Comparison of ENCODE assay signal across 1 cellular context in the genomic region with DNA sequence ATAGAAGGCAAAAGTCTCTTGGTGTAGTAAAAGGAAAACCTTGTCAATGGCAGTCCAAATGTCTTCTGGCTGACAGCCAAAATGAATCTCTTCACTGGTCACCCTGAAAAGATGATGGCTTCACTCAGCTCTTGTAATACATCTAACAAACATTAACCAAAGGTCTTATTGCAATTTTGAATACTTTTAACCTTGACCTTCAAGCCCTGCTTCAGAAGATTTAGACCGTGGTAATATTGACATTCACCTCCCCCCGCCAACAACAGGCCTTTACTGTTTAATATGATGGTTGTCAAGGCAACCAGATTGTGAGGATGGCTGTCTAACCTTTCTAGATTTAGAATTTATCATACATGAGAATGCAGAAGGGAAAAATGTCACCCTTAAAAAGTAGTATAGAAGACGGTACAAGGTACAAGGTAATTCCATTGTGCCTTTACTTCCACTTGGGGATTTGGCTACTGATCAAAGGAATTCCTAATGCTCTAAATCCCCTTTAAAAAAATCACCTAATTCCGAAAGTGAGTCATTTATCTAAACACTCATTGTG.
A peak's percentile ranks its signal among the peaks of the same experiment; 100 is the strongest.
TF ChIP-seq lines count a peak whose summit lies in the region.

No MANE protein-coding gene starts in this region.

TF ChIP-seq in HepG2, 621 proteins besides CTCF, POLR2A, EP300 and RAD21 (continued from another document and continues in another):
- TF ChIP-seq, protein P1, sequence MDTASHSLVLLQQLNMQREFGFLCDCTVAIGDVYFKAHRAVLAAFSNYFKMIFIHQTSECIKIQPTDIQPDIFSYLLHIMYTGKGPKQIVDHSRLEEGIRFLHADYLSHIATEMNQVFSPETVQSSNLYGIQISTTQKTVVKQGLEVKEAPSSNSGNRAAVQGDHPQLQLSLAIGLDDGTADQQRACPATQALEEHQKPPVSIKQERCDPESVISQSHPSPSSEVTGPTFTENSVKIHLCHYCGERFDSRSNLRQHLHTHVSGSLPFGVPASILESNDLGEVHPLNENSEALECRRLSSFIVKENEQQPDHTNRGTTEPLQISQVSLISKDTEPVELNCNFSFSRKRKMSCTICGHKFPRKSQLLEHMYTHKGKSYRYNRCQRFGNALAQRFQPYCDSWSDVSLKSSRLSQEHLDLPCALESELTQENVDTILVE (CRISPR knock-in tag; IDR thresholded peaks at IDR 0.05), result peak; percentile 62; the same call in 1 of the 2 replicates
- TF ChIP-seq ZNF30 (CRISPR knock-in tag; IDR thresholded peaks at IDR 0.05) (no peak), U2AF2 (IDR thresholded peaks at IDR 0.05; ENCODE audit: low read depth, low read length) (no peak), KDM4B (CRISPR knock-in tag; IDR thresholded peaks at IDR 0.05) (no peak; the same call in 1 of the 2 replicates), TOPORS (CRISPR knock-in tag; IDR thresholded peaks at IDR 0.05) (no peak), SAFB2 (CRISPR knock-in tag; IDR thresholded peaks at IDR 0.05; ENCODE audit: borderline replicate concordance, low read depth) (no peak), PHF20 (CRISPR knock-in tag; IDR thresholded peaks at IDR 0.05) (no peak), SSRP1 (CRISPR knock-in tag; IDR thresholded peaks at IDR 0.05) (no peak), SCMH1 (CRISPR knock-in tag; IDR thresholded peaks at IDR 0.05; ENCODE audit: borderline replicate concordance) (no peak), ZNF160 (CRISPR knock-in tag; IDR thresholded peaks at IDR 0.05) (no peak), POLR2AphosphoS5 (IDR thresholded peaks at IDR 0.05; ENCODE audit: low read depth, low read length) (no peak), HOXA5 (CRISPR knock-in tag; IDR thresholded peaks at IDR 0.05) (peak; percentile 65; the same call in 1 of the 2 replicates), SMARCC2 (IDR thresholded peaks at IDR 0.05) (no peak), MAFG (CRISPR knock-in tag; IDR thresholded peaks at IDR 0.05) (no peak), ZBTB1 (CRISPR knock-in tag; IDR thresholded peaks at IDR 0.05; ENCODE audit: borderline replicate concordance) (no peak), ZNF235 (CRISPR knock-in tag; IDR thresholded peaks at IDR 0.05; ENCODE audit: borderline replicate concordance) (no peak), ZNF572 (CRISPR knock-in tag; IDR thresholded peaks at IDR 0.05) (no peak), ZNF317 (CRISPR knock-in tag; IDR thresholded peaks at IDR 0.05) (no peak), ZNF282 (IDR thresholded peaks at IDR 0.05; ENCODE audit: partially characterized antibody) (no peak), MBNL3 (CRISPR knock-in tag; conservative IDR thresholded peaks at IDR 0.05) (no peak), PHF8 (CRISPR knock-in tag; IDR thresholded peaks at IDR 0.05) (no peak), ZNF136 (CRISPR knock-in tag; IDR thresholded peaks at IDR 0.05; ENCODE audit: low read depth) (no peak), MTA3 (CRISPR knock-in tag; IDR thresholded peaks at IDR 0.05) (no peak), ZNF577 (CRISPR knock-in tag; IDR thresholded peaks at IDR 0.05; ENCODE audit: borderline replicate concordance, low read depth) (no peak), RBM22 (optimal IDR thresholded peaks at IDR 0.05; ENCODE audit: low read length) (no peak), ZNF614 (CRISPR knock-in tag; IDR thresholded peaks at IDR 0.05; ENCODE audit: borderline replicate concordance) (no peak), FLYWCH1 (CRISPR knock-in tag; IDR thresholded peaks at IDR 0.05) (no peak), TP53 (CRISPR knock-in tag; conservative IDR thresholded peaks at IDR 0.05) (no peak), SMC3 (IDR thresholded peaks at IDR 0.05; ENCODE audit: low read length) (no peak; the same call in 1 of the 2 replicates), ISL2 (CRISPR knock-in tag; IDR thresholded peaks at IDR 0.05) (peak; percentile 95)
- TF ChIP-seq, protein P2, sequence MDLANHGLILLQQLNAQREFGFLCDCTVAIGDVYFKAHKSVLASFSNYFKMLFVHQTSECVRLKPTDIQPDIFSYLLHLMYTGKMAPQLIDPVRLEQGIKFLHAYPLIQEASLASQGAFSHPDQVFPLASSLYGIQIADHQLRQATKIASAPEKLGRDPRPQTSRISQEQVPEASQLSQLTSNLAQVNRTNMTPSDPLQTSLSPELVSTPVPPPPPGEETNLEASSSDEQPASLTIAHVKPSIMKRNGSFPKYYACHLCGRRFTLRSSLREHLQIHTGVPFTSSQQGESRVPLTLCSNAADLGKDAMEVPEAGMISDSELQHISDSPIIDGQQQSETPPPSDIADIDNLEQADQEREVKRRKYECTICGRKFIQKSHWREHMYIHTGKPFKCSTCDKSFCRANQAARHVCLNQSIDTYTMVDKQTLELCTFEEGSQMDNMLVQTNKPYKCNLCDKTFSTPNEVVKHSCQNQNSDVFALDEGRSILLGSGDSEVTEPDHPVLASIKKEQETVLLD (CRISPR knock-in tag; IDR thresholded peaks at IDR 0.05; ENCODE audit: low read depth), result no peak
- TF ChIP-seq, protein P3, sequence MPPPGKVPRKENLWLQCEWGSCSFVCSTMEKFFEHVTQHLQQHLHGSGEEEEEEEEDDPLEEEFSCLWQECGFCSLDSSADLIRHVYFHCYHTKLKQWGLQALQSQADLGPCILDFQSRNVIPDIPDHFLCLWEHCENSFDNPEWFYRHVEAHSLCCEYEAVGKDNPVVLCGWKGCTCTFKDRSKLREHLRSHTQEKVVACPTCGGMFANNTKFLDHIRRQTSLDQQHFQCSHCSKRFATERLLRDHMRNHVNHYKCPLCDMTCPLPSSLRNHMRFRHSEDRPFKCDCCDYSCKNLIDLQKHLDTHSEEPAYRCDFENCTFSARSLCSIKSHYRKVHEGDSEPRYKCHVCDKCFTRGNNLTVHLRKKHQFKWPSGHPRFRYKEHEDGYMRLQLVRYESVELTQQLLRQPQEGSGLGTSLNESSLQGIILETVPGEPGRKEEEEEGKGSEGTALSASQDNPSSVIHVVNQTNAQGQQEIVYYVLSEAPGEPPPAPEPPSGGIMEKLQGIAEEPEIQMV (CRISPR knock-in tag; IDR thresholded peaks at IDR 0.05; ENCODE audit: low read depth), result no peak
- TF ChIP-seq, protein P4, sequence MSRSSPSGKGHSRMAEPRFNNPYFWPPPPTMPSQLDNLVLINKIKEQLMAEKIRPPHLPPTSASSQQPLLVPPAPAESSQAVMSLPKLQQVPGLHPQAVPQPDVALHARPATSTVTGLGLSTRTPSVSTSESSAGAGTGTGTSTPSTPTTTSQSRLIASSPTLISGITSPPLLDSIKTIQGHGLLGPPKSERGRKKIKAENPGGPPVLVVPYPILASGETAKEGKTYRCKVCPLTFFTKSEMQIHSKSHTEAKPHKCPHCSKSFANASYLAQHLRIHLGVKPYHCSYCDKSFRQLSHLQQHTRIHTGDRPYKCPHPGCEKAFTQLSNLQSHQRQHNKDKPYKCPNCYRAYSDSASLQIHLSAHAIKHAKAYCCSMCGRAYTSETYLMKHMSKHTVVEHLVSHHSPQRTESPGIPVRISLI (CRISPR knock-in tag; IDR thresholded peaks at IDR 0.05; ENCODE audit: borderline replicate concordance), result no peak
- TF ChIP-seq, protein P5, sequence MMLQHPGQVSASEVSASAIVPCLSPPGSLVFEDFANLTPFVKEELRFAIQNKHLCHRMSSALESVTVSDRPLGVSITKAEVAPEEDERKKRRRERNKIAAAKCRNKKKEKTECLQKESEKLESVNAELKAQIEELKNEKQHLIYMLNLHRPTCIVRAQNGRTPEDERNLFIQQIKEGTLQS (CRISPR knock-in tag; IDR thresholded peaks at IDR 0.05), result peak; percentile 25; the same call in 1 of the 2 replicates
- TF ChIP-seq, protein P6, sequence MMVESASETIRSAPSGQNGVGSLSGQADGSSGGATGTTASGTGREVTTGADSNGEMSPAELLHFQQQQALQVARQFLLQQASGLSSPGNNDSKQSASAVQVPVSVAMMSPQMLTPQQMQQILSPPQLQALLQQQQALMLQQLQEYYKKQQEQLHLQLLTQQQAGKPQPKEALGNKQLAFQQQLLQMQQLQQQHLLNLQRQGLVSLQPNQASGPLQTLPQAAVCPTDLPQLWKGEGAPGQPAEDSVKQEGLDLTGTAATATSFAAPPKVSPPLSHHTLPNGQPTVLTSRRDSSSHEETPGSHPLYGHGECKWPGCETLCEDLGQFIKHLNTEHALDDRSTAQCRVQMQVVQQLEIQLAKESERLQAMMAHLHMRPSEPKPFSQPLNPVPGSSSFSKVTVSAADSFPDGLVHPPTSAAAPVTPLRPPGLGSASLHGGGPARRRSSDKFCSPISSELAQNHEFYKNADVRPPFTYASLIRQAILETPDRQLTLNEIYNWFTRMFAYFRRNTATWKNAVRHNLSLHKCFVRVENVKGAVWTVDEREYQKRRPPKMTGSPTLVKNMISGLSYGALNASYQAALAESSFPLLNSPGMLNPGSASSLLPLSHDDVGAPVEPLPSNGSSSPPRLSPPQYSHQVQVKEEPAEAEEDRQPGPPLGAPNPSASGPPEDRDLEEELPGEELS (CRISPR knock-in tag; IDR thresholded peaks at IDR 0.05), result peak; percentile 93
- TF ChIP-seq, protein P7, sequence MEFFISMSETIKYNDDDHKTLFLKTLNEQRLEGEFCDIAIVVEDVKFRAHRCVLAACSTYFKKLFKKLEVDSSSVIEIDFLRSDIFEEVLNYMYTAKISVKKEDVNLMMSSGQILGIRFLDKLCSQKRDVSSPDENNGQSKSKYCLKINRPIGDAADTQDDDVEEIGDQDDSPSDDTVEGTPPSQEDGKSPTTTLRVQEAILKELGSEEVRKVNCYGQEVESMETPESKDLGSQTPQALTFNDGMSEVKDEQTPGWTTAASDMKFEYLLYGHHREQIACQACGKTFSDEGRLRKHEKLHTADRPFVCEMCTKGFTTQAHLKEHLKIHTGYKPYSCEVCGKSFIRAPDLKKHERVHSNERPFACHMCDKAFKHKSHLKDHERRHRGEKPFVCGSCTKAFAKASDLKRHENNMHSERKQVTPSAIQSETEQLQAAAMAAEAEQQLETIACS (CRISPR knock-in tag; IDR thresholded peaks at IDR 0.05), result no peak
- TF ChIP-seq, protein P8, sequence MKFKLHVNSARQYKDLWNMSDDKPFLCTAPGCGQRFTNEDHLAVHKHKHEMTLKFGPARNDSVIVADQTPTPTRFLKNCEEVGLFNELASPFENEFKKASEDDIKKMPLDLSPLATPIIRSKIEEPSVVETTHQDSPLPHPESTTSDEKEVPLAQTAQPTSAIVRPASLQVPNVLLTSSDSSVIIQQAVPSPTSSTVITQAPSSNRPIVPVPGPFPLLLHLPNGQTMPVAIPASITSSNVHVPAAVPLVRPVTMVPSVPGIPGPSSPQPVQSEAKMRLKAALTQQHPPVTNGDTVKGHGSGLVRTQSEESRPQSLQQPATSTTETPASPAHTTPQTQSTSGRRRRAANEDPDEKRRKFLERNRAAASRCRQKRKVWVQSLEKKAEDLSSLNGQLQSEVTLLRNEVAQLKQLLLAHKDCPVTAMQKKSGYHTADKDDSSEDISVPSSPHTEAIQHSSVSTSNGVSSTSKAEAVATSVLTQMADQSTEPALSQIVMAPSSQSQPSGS (CRISPR knock-in tag; IDR thresholded peaks at IDR 0.05), result peak; percentile 83
- TF ChIP-seq, protein P9, sequence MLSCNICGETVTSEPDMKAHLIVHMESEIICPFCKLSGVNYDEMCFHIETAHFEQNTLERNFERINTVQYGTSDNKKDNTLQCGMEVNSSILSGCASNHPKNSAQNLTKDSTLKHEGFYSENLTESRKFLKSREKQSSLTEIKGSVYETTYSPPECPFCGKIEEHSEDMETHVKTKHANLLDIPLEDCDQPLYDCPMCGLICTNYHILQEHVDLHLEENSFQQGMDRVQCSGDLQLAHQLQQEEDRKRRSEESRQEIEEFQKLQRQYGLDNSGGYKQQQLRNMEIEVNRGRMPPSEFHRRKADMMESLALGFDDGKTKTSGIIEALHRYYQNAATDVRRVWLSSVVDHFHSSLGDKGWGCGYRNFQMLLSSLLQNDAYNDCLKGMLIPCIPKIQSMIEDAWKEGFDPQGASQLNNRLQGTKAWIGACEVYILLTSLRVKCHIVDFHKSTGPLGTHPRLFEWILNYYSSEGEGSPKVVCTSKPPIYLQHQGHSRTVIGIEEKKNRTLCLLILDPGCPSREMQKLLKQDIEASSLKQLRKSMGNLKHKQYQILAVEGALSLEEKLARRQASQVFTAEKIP (CRISPR knock-in tag; IDR thresholded peaks at IDR 0.05; ENCODE audit: borderline replicate concordance), result no peak
- TF ChIP-seq, protein P10, sequence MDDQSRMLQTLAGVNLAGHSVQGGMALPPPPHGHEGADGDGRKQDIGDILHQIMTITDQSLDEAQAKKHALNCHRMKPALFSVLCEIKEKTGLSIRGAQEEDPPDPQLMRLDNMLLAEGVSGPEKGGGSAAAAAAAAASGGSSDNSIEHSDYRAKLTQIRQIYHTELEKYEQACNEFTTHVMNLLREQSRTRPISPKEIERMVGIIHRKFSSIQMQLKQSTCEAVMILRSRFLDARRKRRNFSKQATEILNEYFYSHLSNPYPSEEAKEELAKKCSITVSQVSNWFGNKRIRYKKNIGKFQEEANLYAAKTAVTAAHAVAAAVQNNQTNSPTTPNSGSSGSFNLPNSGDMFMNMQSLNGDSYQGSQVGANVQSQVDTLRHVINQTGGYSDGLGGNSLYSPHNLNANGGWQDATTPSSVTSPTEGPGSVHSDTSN (CRISPR knock-in tag; IDR thresholded peaks at IDR 0.05; ENCODE audit: borderline replicate concordance), result no peak
- TF ChIP-seq, protein P11, sequence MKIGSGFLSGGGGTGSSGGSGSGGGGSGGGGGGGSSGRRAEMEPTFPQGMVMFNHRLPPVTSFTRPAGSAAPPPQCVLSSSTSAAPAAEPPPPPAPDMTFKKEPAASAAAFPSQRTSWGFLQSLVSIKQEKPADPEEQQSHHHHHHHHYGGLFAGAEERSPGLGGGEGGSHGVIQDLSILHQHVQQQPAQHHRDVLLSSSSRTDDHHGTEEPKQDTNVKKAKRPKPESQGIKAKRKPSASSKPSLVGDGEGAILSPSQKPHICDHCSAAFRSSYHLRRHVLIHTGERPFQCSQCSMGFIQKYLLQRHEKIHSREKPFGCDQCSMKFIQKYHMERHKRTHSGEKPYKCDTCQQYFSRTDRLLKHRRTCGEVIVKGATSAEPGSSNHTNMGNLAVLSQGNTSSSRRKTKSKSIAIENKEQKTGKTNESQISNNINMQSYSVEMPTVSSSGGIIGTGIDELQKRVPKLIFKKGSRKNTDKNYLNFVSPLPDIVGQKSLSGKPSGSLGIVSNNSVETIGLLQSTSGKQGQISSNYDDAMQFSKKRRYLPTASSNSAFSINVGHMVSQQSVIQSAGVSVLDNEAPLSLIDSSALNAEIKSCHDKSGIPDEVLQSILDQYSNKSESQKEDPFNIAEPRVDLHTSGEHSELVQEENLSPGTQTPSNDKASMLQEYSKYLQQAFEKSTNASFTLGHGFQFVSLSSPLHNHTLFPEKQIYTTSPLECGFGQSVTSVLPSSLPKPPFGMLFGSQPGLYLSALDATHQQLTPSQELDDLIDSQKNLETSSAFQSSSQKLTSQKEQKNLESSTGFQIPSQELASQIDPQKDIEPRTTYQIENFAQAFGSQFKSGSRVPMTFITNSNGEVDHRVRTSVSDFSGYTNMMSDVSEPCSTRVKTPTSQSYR (CRISPR knock-in tag; IDR thresholded peaks at IDR 0.05; ENCODE audit: borderline replicate concordance), result peak; percentile 100
- TF ChIP-seq, protein P12, sequence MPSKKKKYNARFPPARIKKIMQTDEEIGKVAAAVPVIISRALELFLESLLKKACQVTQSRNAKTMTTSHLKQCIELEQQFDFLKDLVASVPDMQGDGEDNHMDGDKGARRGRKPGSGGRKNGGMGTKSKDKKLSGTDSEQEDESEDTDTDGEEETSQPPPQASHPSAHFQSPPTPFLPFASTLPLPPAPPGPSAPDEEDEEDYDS (CRISPR knock-in tag; IDR thresholded peaks at IDR 0.05), result no peak; the same call in 1 of the 2 replicates
- TF ChIP-seq, protein P13, sequence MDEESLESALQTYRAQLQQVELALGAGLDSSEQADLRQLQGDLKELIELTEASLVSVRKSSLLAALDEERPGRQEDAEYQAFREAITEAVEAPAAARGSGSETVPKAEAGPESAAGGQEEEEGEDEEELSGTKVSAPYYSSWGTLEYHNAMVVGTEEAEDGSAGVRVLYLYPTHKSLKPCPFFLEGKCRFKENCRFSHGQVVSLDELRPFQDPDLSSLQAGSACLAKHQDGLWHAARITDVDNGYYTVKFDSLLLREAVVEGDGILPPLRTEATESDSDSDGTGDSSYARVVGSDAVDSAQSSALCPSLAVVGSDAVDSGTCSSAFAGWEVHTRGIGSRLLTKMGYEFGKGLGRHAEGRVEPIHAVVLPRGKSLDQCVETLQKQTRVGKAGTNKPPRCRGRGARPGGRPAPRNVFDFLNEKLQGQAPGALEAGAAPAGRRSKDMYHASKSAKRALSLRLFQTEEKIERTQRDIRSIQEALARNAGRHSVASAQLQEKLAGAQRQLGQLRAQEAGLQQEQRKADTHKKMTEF (CRISPR knock-in tag; IDR thresholded peaks at IDR 0.05), result peak; percentile 77
